19 cellular contexts compared by ENCODE assay signal in the genomic region with DNA sequence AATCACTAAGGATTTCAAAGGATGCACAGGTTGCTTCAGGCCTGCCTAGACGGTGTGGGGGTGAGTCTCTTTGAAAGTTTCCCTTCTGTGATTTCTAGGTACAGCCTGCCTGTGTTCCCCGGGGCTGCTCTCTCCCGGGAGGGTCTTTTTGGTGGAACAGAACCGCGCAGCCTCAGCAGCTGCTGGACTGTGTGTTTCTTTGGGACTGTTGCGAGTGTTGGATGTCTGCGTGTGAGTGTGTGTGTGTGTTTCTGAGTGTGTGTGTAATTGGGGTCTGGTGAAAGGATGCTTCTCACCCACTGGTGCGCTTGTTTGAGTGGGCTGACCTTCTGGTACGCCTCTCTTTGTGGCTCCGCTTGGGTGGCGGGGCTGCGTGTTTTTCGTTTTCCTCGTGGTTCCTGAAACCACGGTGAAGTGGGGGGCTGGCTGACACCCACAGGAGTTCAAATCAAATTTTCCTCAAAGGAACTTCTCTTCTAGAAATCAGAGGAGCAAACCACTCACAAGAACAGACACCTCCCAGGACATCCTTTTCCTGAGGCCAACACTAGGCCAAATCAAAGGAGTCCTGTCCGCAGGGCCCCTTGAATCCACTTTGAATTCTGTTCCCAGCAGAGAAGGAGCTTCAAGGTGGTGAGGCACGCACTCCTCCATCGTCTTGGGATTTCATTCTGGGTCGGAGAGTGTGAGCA.
"Had no signal": no experiment of that assay in that cellular context is flagged by ENCODE, and none has a peak within 500 bp of the region (broad histone marks: within the 10 kb centered on the region; RNA-seq: fewer than 3 reads in every experiment).

No MANE protein-coding gene starts in this region.

- ATAC-seq: activated naive CD8-positive, alpha-beta T cell treated with anti-CD3 and anti-CD28 coated beads, Interleukin-2, amount 50 U/mL, for 24 hours; gastrocnemius medialis; left lung; pancreas; sciatic nerve; stimulated activated memory B cell treated with anti-CD40 and anti-IgM and Interleukin-4, amounts not matched to agents 10 μg/mL and 1 μg/mL and 100 μg/mL, for 72 hours had no signal

- H3K4me3 ChIP-seq: gastrocnemius medialis, left lung, neural progenitor cell, pancreas, smooth muscle cell, thoracic aorta had no signal

- H3K4me3 Mint-ChIP-seq: activated naive CD8-positive, alpha-beta T cell treated with anti-CD3 and anti-CD28 coated beads, Interleukin-2, amount 50 U/mL, for 24 hours; neural progenitor cell; stimulated activated memory B cell treated with anti-CD40 and anti-IgM and Interleukin-4, amounts not matched to agents 10 μg/mL and 1 μg/mL and 100 μg/mL, for 72 hours; T-helper 2 cell treated with Interferon-gamma antibody and Interleukin-4, amounts not matched to agents 5 μg/mL and 100 μg/mL, for 36 hours had no signal

- H3K36me3 ChIP-seq: gastrocnemius medialis, left lung, neural progenitor cell, pancreas, thoracic aorta had no signal

- H3K27me3 ChIP-seq: neural progenitor cell, pancreas had no signal

- H3K9me3 ChIP-seq: gastrocnemius medialis, pancreas, thoracic aorta had no signal

- H3K27ac Mint-ChIP-seq: activated naive CD8-positive, alpha-beta T cell treated with anti-CD3 and anti-CD28 coated beads, Interleukin-2, amount 50 U/mL, for 24 hours; neural progenitor cell; stimulated activated memory B cell treated with anti-CD40 and anti-IgM and Interleukin-4, amounts not matched to agents 10 μg/mL and 1 μg/mL and 100 μg/mL, for 72 hours; T-helper 2 cell treated with Interferon-gamma antibody and Interleukin-4, amounts not matched to agents 5 μg/mL and 100 μg/mL, for 36 hours had no signal

- H3K36me3 Mint-ChIP-seq: neural progenitor cell; stimulated activated memory B cell treated with anti-CD40 and anti-IgM and Interleukin-4, amounts not matched to agents 10 μg/mL and 1 μg/mL and 100 μg/mL, for 72 hours had no signal

- H3K9me3 Mint-ChIP-seq: activated naive CD8-positive, alpha-beta T cell treated with anti-CD3 and anti-CD28 coated beads, Interleukin-2, amount 50 U/mL, for 24 hours had no signal

- H3K4me1 ChIP-seq: gastrocnemius medialis, left lung, neural progenitor cell, pancreas had no signal

- H3K27ac ChIP-seq: gastrocnemius medialis, left lung, neural progenitor cell, pancreas, thoracic aorta had no signal

- DNase-seq: activated CD4-positive, alpha-beta T cell treated with anti-CD3 and anti-CD28 coated beads for 48 hours; activated CD4-positive, CD25-positive, alpha-beta regulatory T cell; activated naive CD4-positive, alpha-beta T cell treated with Interleukin-2 at 50 U/mL for 16 hours; activated naive CD8-positive, alpha-beta T cell treated with anti-CD3 and anti-CD28 coated beads, Interleukin-2, amount 50 U/mL, for 24 hours; anterior cingulate cortex; cortex of kidney; erythroblast; gastrocnemius medialis; kidney; left lung; mammary epithelial cell; pancreas; stimulated activated CD4-positive, alpha-beta T cell treated with anti-CD3 and anti-CD28 coated beads, Interleukin-4, amount 100 ng/mL, for 4 hours had no signal
